24 cellular contexts compared by ENCODE assay signal in genomic region chr12:131011165-131012079, GRCh38. TPM values are rescaled to one million over a fixed set of nuclear protein-coding genes. Genes with fewer than 3 reads are reported as not detected.
A peak's percentile ranks its signal among the peaks of the same experiment; 100 is the strongest.
DNase-seq lines count a peak whose midpoint lies in the region; ATAC-seq and TF ChIP-seq lines count a peak whose summit lies in the region.
"Had no signal": no experiment of that assay in that cellular context is flagged by ENCODE, and none has a peak within 500 bp of the region (broad histone marks: within the 10 kb centered on the region; RNA-seq: fewer than 3 reads in every experiment).

No MANE protein-coding gene starts in this region.

- H3K9me3 ChIP-seq in heart right ventricle (no peaks in the 10 kb centered on the region), neural progenitor cell (ENCODE audit: low read depth) (no peaks in the 10 kb centered on the region), aorta (ENCODE audit: control insufficient read depth, low read length) (no peaks in the 10 kb centered on the region), Karpas-422 (ENCODE audit: low read length) (no peaks in the 10 kb centered on the region)
- H3K9me3 ChIP-seq: esophagus muscularis mucosa, left lung, ovary had no signal

- H3K4me3 ChIP-seq in heart right ventricle (no peak overlapping the region), neural progenitor cell (no peak overlapping the region), aorta (ENCODE audit: low read length in 2 of 2) (no peak overlapping the region), Karpas-422 (ENCODE audit: low read length) (no peak overlapping the region)
- H3K4me3 ChIP-seq: esophagus muscularis mucosa, GM23338, K562, left lung, ovary had no signal

- H3K9me3 Mint-ChIP-seq in neural progenitor cell (no peaks in the 10 kb centered on the region), endothelial cell (ENCODE audit: unreplicated experiment) (no peaks in the 10 kb centered on the region)
- H3K9me3 Mint-ChIP-seq: activated naive CD4-positive, alpha-beta T cell treated with anti-CD3 and anti-CD28 coated beads for 36 hours; activated T-cell treated with anti-CD3 and anti-CD28 coated beads, Interleukin-2, amount 50 U/mL, for 4 hours; GM23338 had no signal

- H2AFZ ChIP-seq in neural progenitor cell (replicated peaks) (no peak overlapping the region), Karpas-422 (ENCODE audit: low read length) (no peak overlapping the region)
- H2AFZ ChIP-seq: GM23338 had no signal

- H3K4me1 Mint-ChIP-seq in neural progenitor cell (peaks cover 28% of the 10 kb centered on the region), endothelial cell (ENCODE audit: unreplicated experiment) (no peaks in the 10 kb centered on the region)
- H3K4me1 Mint-ChIP-seq: CD14-positive monocyte had no signal

- H3K27me3 ChIP-seq in heart right ventricle (no peaks in the 10 kb centered on the region), neural progenitor cell (no peaks in the 10 kb centered on the region), aorta (ENCODE audit: control insufficient read depth in 1 of 2, insufficient read depth in 2 of 2, low read length in 1 of 2) (no peaks in the 10 kb centered on the region), Karpas-422 (ENCODE audit: low read length) (no peaks in the 10 kb centered on the region)
- H3K27me3 ChIP-seq: esophagus muscularis mucosa, left lung, ovary had no signal

- H3K27ac Mint-ChIP-seq in neural progenitor cell: peak overlapping the region; percentile 90
- no peak overlapping the region for H3K27ac Mint-ChIP-seq in endothelial cell (ENCODE audit: unreplicated experiment)
- H3K27ac Mint-ChIP-seq: activated naive CD4-positive, alpha-beta T cell treated with anti-CD3 and anti-CD28 coated beads for 36 hours; CD14-positive monocyte; GM23338 had no signal

- H3K4me1 ChIP-seq in heart right ventricle: peaks cover 3 to 32% (median 15%) of the 10 kb centered on the region in 9 donors
- H3K4me1 ChIP-seq in neural progenitor cell: peaks cover 8% of the 10 kb centered on the region
- no peaks in the 10 kb centered on the region for H3K4me1 ChIP-seq in aorta (ENCODE audit: control insufficient read depth in 1 of 2, insufficient read depth in 2 of 2, low read length in 2 of 2)
- H3K4me1 ChIP-seq in Karpas-422 (ENCODE audit: low read length): no peaks in the 10 kb centered on the region
- H3K4me1 ChIP-seq: left lung had no signal

- no peaks in the 10 kb centered on the region for H3F3A ChIP-seq in neural progenitor cell (ENCODE audit: low read depth)

- H3K9me2 ChIP-seq in Karpas-422 (replicated peaks; ENCODE audit: insufficient read depth, low read length): no peaks in the 10 kb centered on the region

- 83 to 85% methylated on average over 40 of the region's 40 CpGs for WGBS in heart right ventricle, 2 donors
- 93 to 94% methylated on average over 40 of the region's 40 CpGs for WGBS in aorta, 2 donors

- H3K36me3 Mint-ChIP-seq in neural progenitor cell: no peaks in the 10 kb centered on the region
- no peaks in the 10 kb centered on the region for H3K36me3 Mint-ChIP-seq in endothelial cell (ENCODE audit: low read depth, unreplicated experiment)

- DNase-seq in Right ventricle myocardium inferior (ENCODE audit: missing footprints) (peak; percentile 76), cardiac septum (ENCODE audit: low spot score) (no peak), heart right ventricle (peak in 1 of 2 donors; percentile 48), neural progenitor cell (ENCODE audit: low spot score) (no peak), aorta (peak in 1 of 2 donors; percentile 82), endothelial cell (ENCODE audit: low spot score) (no peak), GM19238 (ENCODE audit: insufficient read length, low spot score) (no peak), Karpas-422 (no peak)
- DNase-seq: activated CD4-positive, alpha-beta T cell treated with anti-CD3 and anti-CD28 coated beads for 1 hour; activated naive CD4-positive, alpha-beta T cell treated with anti-CD3 and anti-CD28 coated beads for 36 hours; activated T-cell treated with anti-CD3 and anti-CD28 coated beads, Interleukin-2, amount 50 U/mL, for 4 hours; anterior cingulate cortex; effector memory CD4-positive, alpha-beta T cell; NCI-H1694; NCI-H526 treated with DMSO at 0.1 percent for 48 hours; ovary; SHP77; stimulated activated naive CD4-positive, alpha-beta T cell treated with Interleukin-2 at 50 U/mL for 16 hours; SW 1271 had no signal

- H3K4me3 Mint-ChIP-seq in neural progenitor cell: no peak overlapping the region
- H3K4me3 Mint-ChIP-seq in endothelial cell (ENCODE audit: unreplicated experiment): no peak overlapping the region
- H3K4me3 Mint-ChIP-seq: activated naive CD4-positive, alpha-beta T cell treated with anti-CD3 and anti-CD28 coated beads for 36 hours; activated T-cell treated with anti-CD3 and anti-CD28 coated beads, Interleukin-2, amount 50 U/mL, for 4 hours; CD14-positive monocyte; GM23338 had no signal

- no peak overlapping the region for H3K4me2 ChIP-seq in neural progenitor cell
- no peak overlapping the region for H3K4me2 ChIP-seq in Karpas-422 (ENCODE audit: low read depth, low read length, poor library complexity, severe bottlenecking)
- H3K4me2 ChIP-seq: GM23338 had no signal

- H3K27me3 Mint-ChIP-seq in neural progenitor cell (ENCODE audit: insufficient read depth, low read depth) (peaks cover 43% of the 10 kb centered on the region), endothelial cell (ENCODE audit: unreplicated experiment) (peaks cover 12% of the 10 kb centered on the region)

- H3K9ac ChIP-seq in neural progenitor cell (no peak overlapping the region), Karpas-422 (ENCODE audit: low read length) (no peak overlapping the region)

- H4K20me1 ChIP-seq in neural progenitor cell (ENCODE audit: low read depth) (no peaks in the 10 kb centered on the region), Karpas-422 (ENCODE audit: insufficient read depth, low read depth, low read length) (no peaks in the 10 kb centered on the region)

- intact Hi-C loops in Right ventricle myocardium inferior (cut with DNase I) (no loop called here), cardiac septum (cut with DNase I) (no loop called here), heart right ventricle (cut with DNase I) (no loop called here), aorta (cut with DNase I) (no loop called here)

- peak overlapping the region in 4 of 10 donors; percentile 23 to 51 (median 40) for H3K27ac ChIP-seq in heart right ventricle
- H3K27ac ChIP-seq in neural progenitor cell: no peak overlapping the region
- H3K27ac ChIP-seq in aorta (ENCODE audit: low read depth in 1 of 2, low read length in 2 of 2): no peak overlapping the region
- no peak overlapping the region for H3K27ac ChIP-seq in Karpas-422 (ENCODE audit: low read length)
- H3K27ac ChIP-seq: left lung, ovary had no signal

- H3K79me2 ChIP-seq in neural progenitor cell (ENCODE audit: low read depth) (no peaks in the 10 kb centered on the region), Karpas-422 (ENCODE audit: low read length) (no peaks in the 10 kb centered on the region)

- peak; percentile 33 for ATAC-seq in Right ventricle myocardium inferior
- peak in 7 of 8 donors; percentile 15 to 60 (median 46) for ATAC-seq in heart right ventricle
- ATAC-seq in aorta (ENCODE audit: low FRiP score): peak; percentile 31
- ATAC-seq: activated T-cell treated with anti-CD3 and anti-CD28 coated beads, Interleukin-2, amount 50 U/mL, for 4 hours; GM23338; K562; left lung had no signal

- TF ChIP-seq CTCF in heart right ventricle (IDR thresholded peaks at IDR 0.05): no peak
- TF ChIP-seq CTCF in neural progenitor cell (IDR thresholded peaks at IDR 0.05): no peak
- TF ChIP-seq CTCF in endothelial cell (IDR thresholded peaks at IDR 0.05; ENCODE audit: unreplicated experiment): no peak

- peaks cover 0 to 53% (median 0%) of the 10 kb centered on the region in 9 donors for H3K36me3 ChIP-seq in heart right ventricle
- no peaks in the 10 kb centered on the region for H3K36me3 ChIP-seq in neural progenitor cell
- no peaks in the 10 kb centered on the region for H3K36me3 ChIP-seq in aorta (ENCODE audit: control insufficient read depth in 1 of 2, insufficient read depth in 2 of 2, low read length in 1 of 2)
- no peaks in the 10 kb centered on the region for H3K36me3 ChIP-seq in Karpas-422 (ENCODE audit: insufficient read depth, low read length)
- H3K36me3 ChIP-seq: ovary had no signal

RNA-seq across cellular contexts. Expression of gene ADGRD1, which starts 57.7 kb away (rescaled TPM):
- 89.1 TPM for total RNA-seq in Right ventricle myocardium inferior
- 54.6 TPM for total RNA-seq in cardiac septum
- total RNA-seq in heart right ventricle: 100 to 1,000 TPM in 2 of 10 donors, 10 to 100 TPM in 8; 29.7 to 157 (median 72.6) TPM
- 10 to 100 TPM; 16.8 to 35.0 TPM for polyA plus RNA-seq in heart right ventricle
- total RNA-seq in neural progenitor cell (ENCODE audit: low replicate concordance): 0.40 TPM in 1 of 2 replicates, not detected in the other
- 10 to 100 TPM; 59.2 to 97.6 TPM for total RNA-seq in aorta
- 1 to 10 TPM; 2.1 to 2.9 TPM for polyA plus RNA-seq in aorta
- 1.7 TPM for total RNA-seq in endothelial cell (ENCODE audit: unreplicated experiment)
- not detected in 2 replicates for total RNA-seq in Karpas-422 (2014; rRNA removed; shearing (Covaris generic); ENCODE audit: low replicate concordance)
- total RNA-seq: activated naive CD4-positive, alpha-beta T cell treated with anti-CD3 and anti-CD28 coated beads for 36 hours had no signal
- polyA plus RNA-seq: GM23338 had no signal

Comparison
In these comparisons a context has a peak if more than half of its experiments do, and no peak if none do; other contexts are left out.
1. RNA of gene ADGRD1, which starts 57.7 kb away (total RNA-seq): 59.2 to 97.6 TPM in aorta, 89.1 TPM in Right ventricle myocardium inferior (single experiment), 29.7 to 157 TPM in heart right ventricle and 54.6 TPM in cardiac septum (single experiment); 1.7 TPM in endothelial cell (single experiment), 0.40 TPM in neural progenitor cell and not detected in Karpas-422; every median in the first group is over 10 times any median in the second.
2. Peak in every context shown above with its lines, with median percentiles within 50 percentile points of each other: ATAC-seq.